ENCODE assay signal across 7 cellular contexts in genomic region chr7:117119192-117119924, GRCh38.
DNase-seq lines count a peak whose midpoint lies in the region; ATAC-seq and TF ChIP-seq lines count a peak whose summit lies in the region.

No MANE protein-coding gene starts in this region.

- TF ChIP-seq CTCF in GM12874 (IDR thresholded peaks at IDR 0.05; ENCODE audit: insufficient read depth, low read depth, low read length) = peak; percentile 70
- TF ChIP-seq CTCF in psoas muscle (IDR thresholded peaks at IDR 0.05) = peak; percentile 93

- H3K4me1 Mint-ChIP-seq in activated naive CD8-positive, alpha-beta T cell treated with anti-CD3 and anti-CD28 coated beads for 36 hours = peaks cover 5% of the 10 kb centered on the region

- H3K27ac Mint-ChIP-seq in activated naive CD8-positive, alpha-beta T cell treated with anti-CD3 and anti-CD28 coated beads for 36 hours = no peak overlapping the region

- H3K36me3 ChIP-seq in SK-N-MC (ENCODE audit: insufficient read depth, low read length) = no peaks in the 10 kb centered on the region
- H3K36me3 ChIP-seq in psoas muscle (ENCODE audit: insufficient read depth in 1 of 2, low read depth in 1 of 2) = no peaks in the 10 kb centered on the region

- H3K9me3 Mint-ChIP-seq in activated naive CD8-positive, alpha-beta T cell treated with anti-CD3 and anti-CD28 coated beads for 36 hours = no peaks in the 10 kb centered on the region

- DNase-seq in LoVo (ENCODE audit: low spot score) (peak; percentile 73), SK-N-MC (ENCODE audit: low read depth, low spot score) (peak; percentile 45), cardiac septum (ENCODE audit: low spot score) (peak; percentile 80), psoas muscle (peak; percentile 77 to 86)
- peak; percentile 67 for DNase-seq in activated naive CD8-positive, alpha-beta T cell treated with anti-CD3 and anti-CD28 coated beads for 36 hours

- H3K27me3 ChIP-seq in psoas muscle (ENCODE audit: insufficient read depth in 3 of 3, low read length in 2 of 3) = no peaks in the 10 kb centered on the region

- peaks cover 3% of the 10 kb centered on the region for H3K36me3 Mint-ChIP-seq in activated naive CD8-positive, alpha-beta T cell treated with anti-CD3 and anti-CD28 coated beads for 36 hours

- no peak overlapping the region for H3K4me3 Mint-ChIP-seq in activated naive CD8-positive, alpha-beta T cell treated with anti-CD3 and anti-CD28 coated beads for 36 hours

- H3K4me1 ChIP-seq in psoas muscle = peaks cover 27% of the 10 kb centered on the region

- H3K4me3 ChIP-seq in SK-N-MC (no peak overlapping the region), psoas muscle (no peak overlapping the region)

- no peak overlapping the region for H3K27ac ChIP-seq in SK-N-MC
- H3K27ac ChIP-seq in psoas muscle = no peak overlapping the region

- H3K27me3 Mint-ChIP-seq in activated naive CD8-positive, alpha-beta T cell treated with anti-CD3 and anti-CD28 coated beads for 36 hours = no peaks in the 10 kb centered on the region

- 17 to 18% (median 17%) methylated on average over 7 of the region's 7 CpGs for WGBS in psoas muscle, 3 donors

- peak; percentile 50 to 82 (median 65) for ATAC-seq in psoas muscle
- no peak for ATAC-seq in GM18502 (IDR thresholded peaks at IDR 0.05; ENCODE audit: poor library complexity, unreplicated experiment)

- no peak overlapping the region for H3K9ac ChIP-seq in SK-N-MC (ENCODE audit: insufficient read length)

- H3K9me3 ChIP-seq in SK-N-MC (ENCODE audit: low read depth, low read length) = no peaks in the 10 kb centered on the region
- H3K9me3 ChIP-seq in psoas muscle = no peaks in the 10 kb centered on the region

- intact Hi-C loops in cardiac septum (cut with DNase I) (loop anchor here (2.0 to 10.0 kb wide), 3 partner anchors 75 to 189 kb away; no protein-coding TSS in a partner anchor), psoas muscle (cut with DNase I) (loop anchor here (1.0 to 2.0 kb wide), 2 partner anchors 134 to 189 kb away; no protein-coding TSS in a partner anchor)
